27 cellular contexts compared by ENCODE assay signal in genomic region chr4:38008493-38009120, GRCh38. TPM values are rescaled to one million over a fixed set of nuclear protein-coding genes. Genes with fewer than 3 reads are reported as not detected.
DNase-seq lines count a peak whose midpoint lies in the region; ATAC-seq, FAIRE-seq and TF ChIP-seq lines count a peak whose summit lies in the region.
"Had no signal": no experiment of that assay in that cellular context is flagged by ENCODE, and none has a peak within 500 bp of the region (broad histone marks: within the 10 kb centered on the region; RNA-seq: fewer than 3 reads in every experiment).

No MANE protein-coding gene starts in this region.

- H3K9me3 Mint-ChIP-seq in nephron: no peaks in the 10 kb centered on the region
- H3K9me3 Mint-ChIP-seq: activated CD4-positive, alpha-beta memory T cell treated with anti-CD3 and anti-CD28 coated beads, Interleukin-2, amount 10 ng/mL, durations not matched to agents 7 days and 5 days; HFFc6; stimulated activated effector memory CD8-positive, alpha-beta T cell treated with anti-CD3 and anti-CD28 coated beads, Interleukin-12 subunit alpha, Interleukin-12 subunit beta, amount 100 ng/mL, for 72 hours had no signal

- no peaks in the 10 kb centered on the region for H3K27me3 ChIP-seq in colonic mucosa

- CTCF ChIA-PET in HEK293 (lab: Yijun Ruan, JAX): interaction anchor here (0.6 to 1.1 kb wide), 2 partner anchors 20 to 406 kb away, joined by 3 to 6 read pairs; no protein-coding TSS in a partner anchor

- H3K27ac Mint-ChIP-seq in T-helper 17 cell (peak overlapping the region; percentile 24), nephron (peak overlapping the region; percentile 53 to 78 (median 66))
- H3K27ac Mint-ChIP-seq: activated CD4-positive, alpha-beta memory T cell treated with anti-CD3 and anti-CD28 coated beads, Interleukin-2, amount 10 ng/mL, durations not matched to agents 7 days and 5 days; HFFc6; stimulated activated effector memory CD8-positive, alpha-beta T cell treated with anti-CD3 and anti-CD28 coated beads, Interleukin-12 subunit alpha, Interleukin-12 subunit beta, amount 100 ng/mL, for 72 hours had no signal

- no peak for DNase-seq in T-helper 17 cell
- DNase-seq in DMS114 treated with DMSO at 0.1 percent for 48 hours (lab: John Stamatoyannopoulos, UW; ENCODE audit: unreplicated experiment): no peak
- no peak for DNase-seq in dermis blood vessel endothelial cell
- DNase-seq in frontal cortex (ENCODE audit: low spot score in 2 of 2): no peak
- no peak for DNase-seq in colonic mucosa
- DNase-seq: ACHN; activated CD4-positive, alpha-beta memory T cell treated with anti-CD3 and anti-CD28 coated beads, Interleukin-2, amount 10 ng/mL, durations not matched to agents 7 days and 5 days; activated CD4-positive, CD25-positive, alpha-beta regulatory T cell treated with anti-CD3 and anti-CD28 coated beads, Interleukin-2, amount 50 U/mL, for 72 hours; activated effector memory CD4-positive, alpha-beta T cell treated with Interleukin-2 at 50 U/mL for 16 hours; C1 segment of cervical spinal cord; Calu3; cerebellar nuclear complex; head of caudate nucleus; HFFc6; KBM-7; left cardiac atrium; NCI-H146 had no signal

- H3K4me1 Mint-ChIP-seq in T-helper 17 cell (peaks cover 25% of the 10 kb centered on the region), nephron (peaks cover 77% of the 10 kb centered on the region)

- H3K36me3 ChIP-seq in HEK293 (ENCODE audit: control insufficient read depth in 2 of 2, insufficient read depth in 1 of 2, low read length in 2 of 2) (no peaks in the 10 kb centered on the region), colonic mucosa (no peaks in the 10 kb centered on the region)

- peak overlapping the region; percentile 55 for H3K27ac ChIP-seq in C4-2B
- no peak overlapping the region for H3K27ac ChIP-seq in HEK293 (ENCODE audit: extremely low read depth, low read depth, low read length)
- no peak overlapping the region for H3K27ac ChIP-seq in colonic mucosa

- H3K9me3 ChIP-seq in HEK293 (ENCODE audit: control insufficient read depth, insufficient read depth, low read depth, low read length) (no peaks in the 10 kb centered on the region), T-helper 17 cell (ENCODE audit: control insufficient read depth, low read length, poor library complexity, severe bottlenecking) (no peaks in the 10 kb centered on the region), colonic mucosa (no peaks in the 10 kb centered on the region)

- H3K36me3 Mint-ChIP-seq in T-helper 17 cell (ENCODE audit: low read depth) (no peaks in the 10 kb centered on the region), nephron (ENCODE audit: low read depth) (no peaks in the 10 kb centered on the region)
- H3K36me3 Mint-ChIP-seq: stimulated activated effector memory CD8-positive, alpha-beta T cell treated with anti-CD3 and anti-CD28 coated beads, Interleukin-12 subunit alpha, Interleukin-12 subunit beta, amount 100 ng/mL, for 72 hours had no signal

- H3K9ac ChIP-seq in colonic mucosa (ENCODE audit: low read depth in 2 of 2, low read length in 2 of 2): no peak overlapping the region

- H3K4me1 ChIP-seq in HEK293 (ENCODE audit: control insufficient read depth, insufficient read depth, low read length) (peaks cover 5% of the 10 kb centered on the region; the same call in 1 of the 2 replicates), colonic mucosa (no peaks in the 10 kb centered on the region)

- POLR2A ChIA-PET in HEK293 (lab: Yijun Ruan, JAX): no interaction called here

- H3K4me3 ChIP-seq in HEK293 (ENCODE audit: low read depth, low read length) (no peak overlapping the region), colonic mucosa (no peak overlapping the region)
- H3K4me3 ChIP-seq: smooth muscle cell had no signal

- no peak for FAIRE-seq in frontal cortex (lab: Jason Lieb, UNC)
- FAIRE-seq: RCC 7860 had no signal

- no peak for ATAC-seq in T-helper 17 cell
- ATAC-seq: left cardiac atrium; stimulated activated effector memory CD8-positive, alpha-beta T cell treated with anti-CD3 and anti-CD28 coated beads, Interleukin-12 subunit alpha, Interleukin-12 subunit beta, amount 100 ng/mL, for 72 hours had no signal

- intact Hi-C loops in colonic mucosa (cut with DNase I): no loop called here

- TF ChIP-seq CTCF in C4-2B (conservative IDR thresholded peaks at IDR 0.05) (no peak), HEK293 (tag by site-specific recombination; IDR thresholded peaks at IDR 0.05) (no peak), nephron (IDR thresholded peaks at IDR 0.05; ENCODE audit: unreplicated experiment in 3 of 3) (no peak), colonic mucosa (IDR thresholded peaks at IDR 0.05) (no peak)

- no peaks in the 10 kb centered on the region for H3K27me3 Mint-ChIP-seq in T-helper 17 cell
- H3K27me3 Mint-ChIP-seq in nephron (ENCODE audit: low read depth): no peaks in the 10 kb centered on the region
- H3K27me3 Mint-ChIP-seq: activated CD4-positive, alpha-beta memory T cell treated with anti-CD3 and anti-CD28 coated beads, Interleukin-2, amount 10 ng/mL, durations not matched to agents 7 days and 5 days had no signal

- no peak overlapping the region for H3K4me3 Mint-ChIP-seq in T-helper 17 cell
- no peak overlapping the region for H3K4me3 Mint-ChIP-seq in nephron
- H3K4me3 Mint-ChIP-seq: activated CD4-positive, alpha-beta memory T cell treated with anti-CD3 and anti-CD28 coated beads, Interleukin-2, amount 10 ng/mL, durations not matched to agents 7 days and 5 days; HFFc6; stimulated activated effector memory CD8-positive, alpha-beta T cell treated with anti-CD3 and anti-CD28 coated beads, Interleukin-12 subunit alpha, Interleukin-12 subunit beta, amount 100 ng/mL, for 72 hours had no signal

TF ChIP-seq in HEK293, 187 proteins besides CTCF, POLR2A, EP300 and RAD21:
- TF ChIP-seq SCRT1 (tag by site-specific recombination; IDR thresholded peaks at IDR 0.05; ENCODE audit: borderline replicate concordance) (no peak), SCRT2 (tag by site-specific recombination; IDR thresholded peaks at IDR 0.05) (peak; percentile 81), ZNF585B (tag by site-specific recombination; IDR thresholded peaks at IDR 0.05) (no peak), ZNF416 (tag by site-specific recombination; IDR thresholded peaks at IDR 0.05) (no peak), ZNF777 (tag by site-specific recombination; IDR thresholded peaks at IDR 0.05; ENCODE audit: borderline replicate concordance) (no peak), ZNF664 (tag by site-specific recombination; IDR thresholded peaks at IDR 0.05) (no peak), ZNF311 (tag by site-specific recombination; IDR thresholded peaks at IDR 0.05; ENCODE audit: borderline replicate concordance) (no peak), ZBTB20 (tag by site-specific recombination; IDR thresholded peaks at IDR 0.05) (peak; percentile 59; the same call in 1 of the 2 replicates), ZNF623 (tag by site-specific recombination; IDR thresholded peaks at IDR 0.05) (no peak), ZNF324 (tag by site-specific recombination; IDR thresholded peaks at IDR 0.05) (no peak), KLF10 (tag by site-specific recombination; IDR thresholded peaks at IDR 0.05) (no peak), ZNF211 (tag by site-specific recombination; IDR thresholded peaks at IDR 0.05; ENCODE audit: low read depth) (no peak), ZNF701 (tag by site-specific recombination; IDR thresholded peaks at IDR 0.05) (no peak), ZNF354C (tag by site-specific recombination; IDR thresholded peaks at IDR 0.05; ENCODE audit: borderline replicate concordance, low read depth) (no peak), ZNF449 (tag by site-specific recombination; IDR thresholded peaks at IDR 0.05) (no peak)

RNA-seq across cellular contexts. Expression of gene PTTG2, which starts 48.4 kb away (rescaled TPM):
- total RNA-seq in T-helper 17 cell (1 to 10 TPM in 1 of 2 donors, not detected in 1; 1.5 TPM), dermis blood vessel endothelial cell (0.51 TPM in 1 of 2 replicates, not detected in the other), frontal cortex (not detected), colonic mucosa (under 1 TPM in 1 of 2 donors, not detected in 1; 0.91 TPM)
- total RNA-seq: Calu3, epithelial cell of proximal tubule, HFFc6, HT-29, pulmonary artery endothelial cell, smooth muscle cell, temporal lobe had no signal
